20 cellular contexts compared by ENCODE assay signal in genomic region chr4:51855270-51855669, GRCh38.
"Had no signal": no experiment of that assay in that cellular context is flagged by ENCODE, and none has a peak within 500 bp of the region (broad histone marks: within the 10 kb centered on the region; RNA-seq: fewer than 3 reads in every experiment).

No MANE protein-coding gene starts in this region.

- ATAC-seq: T-helper 17 cell had no signal

- H3K9me3 Mint-ChIP-seq: activated CD4-positive, alpha-beta memory T cell treated with anti-CD3 and anti-CD28 coated beads, Interleukin-2, amount 10 ng/mL, durations not matched to agents 7 days and 5 days; activated naive CD4-positive, alpha-beta T cell treated with anti-CD3 and anti-CD28 coated beads, Interleukin-2, amount 50 U/mL, for 24 hours had no signal

- H3K27ac ChIP-seq: KMS-11, Peyer's patch, RWPE1 had no signal

- H3K27ac Mint-ChIP-seq: activated CD4-positive, alpha-beta memory T cell treated with anti-CD3 and anti-CD28 coated beads, Interleukin-2, amount 10 ng/mL, durations not matched to agents 7 days and 5 days; activated CD4-positive, alpha-beta T cell treated with anti-CD3 and anti-CD28 coated beads, Interleukin-2, amount 10 ng/mL, durations not matched to agents 7 days and 5 days; activated naive CD4-positive, alpha-beta T cell treated with anti-CD3 and anti-CD28 coated beads, Interleukin-2, amount 50 U/mL, for 24 hours; T-helper 17 cell had no signal

- H3K27me3 Mint-ChIP-seq: activated CD4-positive, alpha-beta memory T cell treated with anti-CD3 and anti-CD28 coated beads, Interleukin-2, amount 10 ng/mL, durations not matched to agents 7 days and 5 days; activated CD4-positive, alpha-beta T cell treated with anti-CD3 and anti-CD28 coated beads, Interleukin-2, amount 10 ng/mL, durations not matched to agents 7 days and 5 days; activated naive CD4-positive, alpha-beta T cell treated with anti-CD3 and anti-CD28 coated beads, Interleukin-2, amount 50 U/mL, for 24 hours; T-helper 17 cell had no signal

- H3K27me3 ChIP-seq: Peyer's patch had no signal

- H3K4me3 ChIP-seq: Peyer's patch had no signal

- H3K4me3 Mint-ChIP-seq: activated CD4-positive, alpha-beta memory T cell treated with anti-CD3 and anti-CD28 coated beads, Interleukin-2, amount 10 ng/mL, durations not matched to agents 7 days and 5 days; activated CD4-positive, alpha-beta T cell treated with anti-CD3 and anti-CD28 coated beads, Interleukin-2, amount 10 ng/mL, durations not matched to agents 7 days and 5 days; activated naive CD4-positive, alpha-beta T cell treated with anti-CD3 and anti-CD28 coated beads, Interleukin-2, amount 50 U/mL, for 24 hours; T-helper 17 cell had no signal

- H3K9me3 ChIP-seq: Peyer's patch had no signal

- H3K36me3 ChIP-seq: Peyer's patch had no signal

- DNase-seq: activated CD4-positive, alpha-beta memory T cell treated with anti-CD3 and anti-CD28 coated beads, Interleukin-2, amount 10 ng/mL, durations not matched to agents 7 days and 5 days; activated CD4-positive, alpha-beta T cell treated with anti-CD3 and anti-CD28 coated beads, Interleukin-2, amount 10 ng/mL, durations not matched to agents 7 days and 5 days; activated CD4-positive, CD25-positive, alpha-beta regulatory T cell; activated T-cell treated with anti-CD3 and anti-CD28 coated beads for 4 hours; aorta; central memory CD4-positive, alpha-beta T cell; MM.1S; NCI-H1105; NCI-H1436; NCI-H1694 treated with DMSO at 0.1 percent for 48 hours; NCI-H2029 treated with DMSO at 0.1 percent for 48 hours; NCI-H345; NCI-H510A; Peyer's patch; Right ventricle myocardium superior; T-helper 17 cell; T-helper 9 cell had no signal
